In the genomic region with DNA sequence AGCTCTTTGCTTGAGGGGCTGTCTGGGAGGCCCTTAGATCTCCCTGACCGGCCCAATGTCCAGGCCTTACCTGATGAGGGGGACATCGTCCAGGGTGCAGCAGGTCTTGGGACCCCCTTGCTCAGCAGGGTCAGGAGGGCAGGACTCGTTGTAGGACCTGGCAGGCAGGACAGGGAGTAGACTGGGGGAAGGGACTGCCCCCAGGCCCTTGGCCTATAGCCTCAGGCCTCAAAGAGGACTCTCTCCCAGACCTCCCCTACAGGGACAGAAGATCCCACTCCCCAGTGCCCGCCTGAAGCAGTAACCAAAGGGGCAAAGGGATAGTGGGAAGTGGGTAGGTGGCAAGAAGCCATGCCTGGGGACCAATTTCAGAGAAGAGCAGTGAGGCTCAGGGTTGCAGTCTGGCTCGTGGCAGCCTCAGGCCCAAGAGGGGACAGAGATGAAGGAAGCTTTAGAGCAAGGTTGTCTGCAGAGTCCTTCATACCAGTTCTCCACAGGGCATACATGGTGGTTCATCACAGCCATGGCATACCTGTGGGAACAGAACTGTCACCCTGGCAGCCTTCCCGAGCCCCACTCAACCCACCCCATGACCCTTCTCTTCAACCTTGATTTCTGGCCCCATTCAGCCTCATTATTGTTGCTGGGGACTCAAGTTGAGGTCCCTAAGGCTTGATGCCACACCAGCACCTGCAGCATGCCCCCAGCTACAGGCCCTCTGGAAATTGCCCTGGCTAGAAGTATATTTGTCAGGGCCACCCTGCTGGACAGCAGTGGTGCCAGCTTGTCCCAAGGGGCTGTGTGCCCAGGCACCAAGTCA, we compare ENCODE assay signal across 8 cellular contexts. TPM values are rescaled to one million over a fixed set of nuclear protein-coding genes. Genes with fewer than 3 reads are reported as not detected.
DNase-seq lines count a peak whose midpoint lies in the region; ATAC-seq and TF ChIP-seq lines count a peak whose summit lies in the region.

No MANE protein-coding gene starts in this region.

- peak overlapping the region; percentile 87 for H3K4me3 Mint-ChIP-seq in Caco-2 (ENCODE audit: unreplicated experiment)

- no peaks in the 10 kb centered on the region for H4K20me1 ChIP-seq in fibroblast of lung (ENCODE audit: control insufficient read depth, extremely low read depth, insufficient read depth, low read length)

- H3K9me3 ChIP-seq in Caco-2 (no peaks in the 10 kb centered on the region), fibroblast of lung (ENCODE audit: control insufficient read depth, insufficient read depth, low read depth, low read length) (no peaks in the 10 kb centered on the region), trophoblast cell (ENCODE audit: insufficient read depth, low read depth, low read length) (peaks cover 3% of the 10 kb centered on the region)

- H2AK5ac ChIP-seq in trophoblast cell (ENCODE audit: low read length), result no peak overlapping the region

- peaks cover 8% of the 10 kb centered on the region for H3K79me1 ChIP-seq in trophoblast cell (ENCODE audit: low read length)

- H4K91ac ChIP-seq in trophoblast cell (ENCODE audit: low read depth, low read length), result no peak overlapping the region

- H3K9ac ChIP-seq in fibroblast of lung (ENCODE audit: insufficient read depth, low read length), result no peak overlapping the region
- no peak overlapping the region for H3K9ac ChIP-seq in trophoblast cell (ENCODE audit: low read length)

- H3K18ac ChIP-seq in trophoblast cell (ENCODE audit: low read length), result peak overlapping the region; percentile 87

- no peak overlapping the region for H3K27ac ChIP-seq in fibroblast of lung (ENCODE audit: insufficient read depth, low read length)
- H3K27ac ChIP-seq in trophoblast cell (ENCODE audit: low read depth, low read length), result no peak overlapping the region

- TSS peak; percentile 24 for BruUV-seq in Caco-2 (replicated peaks; lab: Mats Ljungman, UMichigan)

- TF ChIP-seq CTCF in Caco-2 (IDR thresholded peaks at IDR 0.05; ENCODE audit: insufficient read depth in 1 of 2, low read depth in 1 of 2, low read length in 1 of 2, severe bottlenecking in 1 of 2, unreplicated experiment in 1 of 2) (no peak), WI38 (IDR thresholded peaks at IDR 0.05; ENCODE audit: low read depth, low read length) (no peak), fibroblast of lung (conservative IDR thresholded peaks at IDR 0.05 in 1 of 2, IDR thresholded peaks at IDR 0.05 in 1 of 2; ENCODE audit: low read depth in 1 of 2, low read length in 2 of 2) (no peak)

- H3K14ac ChIP-seq in trophoblast cell (ENCODE audit: low read length), result no peak overlapping the region

- no peak overlapping the region for H4K12ac ChIP-seq in trophoblast cell (ENCODE audit: low read depth, low read length)

- H3K36me3 Mint-ChIP-seq in Caco-2 (ENCODE audit: insufficient read depth, unreplicated experiment), result peaks cover 39% of the 10 kb centered on the region

- H3K4me2 ChIP-seq in fibroblast of lung (ENCODE audit: extremely low read depth, insufficient read depth, low read length) (peak overlapping the region; percentile 64), trophoblast cell (ENCODE audit: low read length) (peak overlapping the region; percentile 92)

- H3K9me3 Mint-ChIP-seq in Caco-2 (ENCODE audit: unreplicated experiment), result no peaks in the 10 kb centered on the region

- no CpG with 5 or more reads among the region's 6 CpGs for WGBS in trophoblast cell (ENCODE audit: extremely low coverage, insufficient coverage, insufficient read length)

- H3K27me3 ChIP-seq in Caco-2 (replicated peaks; ENCODE audit: control insufficient read depth, insufficient read depth, low read length) (no peaks in the 10 kb centered on the region), fibroblast of lung (ENCODE audit: control insufficient read depth, insufficient read depth, low read length) (no peaks in the 10 kb centered on the region), trophoblast cell (ENCODE audit: insufficient read depth, low read length) (no peaks in the 10 kb centered on the region)

- H3K4me3 ChIP-seq in Caco-2 (ENCODE audit: low read depth, low read length) (peak overlapping the region; percentile 83), WI38 (ENCODE audit: low read depth, low read length) (peak overlapping the region; percentile 84), fibroblast of lung (replicated peaks in 1 of 4; ENCODE audit: control extremely low read depth in 1 of 4, insufficient read depth in 1 of 4, low read depth in 3 of 4, low read length in 4 of 4) (peak overlapping the region; percentile 73 to 97 (median 88)), trophoblast cell (ENCODE audit: low read depth, low read length) (no peak overlapping the region)

- H2AFZ ChIP-seq in fibroblast of lung (ENCODE audit: low read length) (no peak overlapping the region), trophoblast cell (ENCODE audit: insufficient read depth, low read length, poor library complexity) (no peak overlapping the region)

- no peaks in the 10 kb centered on the region for H3K27me3 Mint-ChIP-seq in Caco-2 (ENCODE audit: insufficient read depth, unreplicated experiment)

- H3K23ac ChIP-seq in trophoblast cell (ENCODE audit: low read length), result no peak overlapping the region

- H3K4me1 ChIP-seq in Caco-2 (peaks cover 17% of the 10 kb centered on the region; the same call in 1 of the 2 replicates), fibroblast of lung (ENCODE audit: control insufficient read depth, extremely low read depth, insufficient read depth, low read length) (peaks cover 24% of the 10 kb centered on the region), trophoblast cell (ENCODE audit: control insufficient read depth in 1 of 2, insufficient read depth in 2 of 2, low read length in 2 of 2) (peaks cover 7 to 28% of the 10 kb centered on the region in 2 experiments)

- no peak overlapping the region for H2BK5ac ChIP-seq in trophoblast cell (ENCODE audit: low read depth, low read length, poor library complexity)

- no peak overlapping the region for H3K4ac ChIP-seq in trophoblast cell (ENCODE audit: low read depth, low read length)

- H2BK12ac ChIP-seq in trophoblast cell (ENCODE audit: low read length), result no peak overlapping the region

- ATAC-seq in HG03095 (IDR thresholded peaks at IDR 0.05; ENCODE audit: unreplicated experiment), result no peak

- peak overlapping the region; percentile 64 for H3K27ac Mint-ChIP-seq in Caco-2 (ENCODE audit: unreplicated experiment)

- H3K36me3 ChIP-seq in Caco-2 (ENCODE audit: control insufficient read depth, insufficient read depth, low read length) (peaks cover 11% of the 10 kb centered on the region), fibroblast of lung (ENCODE audit: control insufficient read depth, insufficient read depth, low read length) (peaks cover 19% of the 10 kb centered on the region), trophoblast cell (ENCODE audit: control insufficient read depth in 1 of 2, insufficient read depth in 2 of 2, low read length in 2 of 2) (peaks cover 28 to 32% of the 10 kb centered on the region in 2 experiments)

- peaks cover 20% of the 10 kb centered on the region for H3K79me2 ChIP-seq in fibroblast of lung (ENCODE audit: control insufficient read depth, insufficient read depth, low read length)
- peaks cover 6% of the 10 kb centered on the region for H3K79me2 ChIP-seq in trophoblast cell (ENCODE audit: control insufficient read depth, insufficient read depth, low read length, poor library complexity)

- peaks cover 13% of the 10 kb centered on the region for H3K4me1 Mint-ChIP-seq in Caco-2 (ENCODE audit: low read depth, unreplicated experiment)

- CTCF ChIA-PET in Caco-2 (lab: Charles Lee), result no interaction called here

- H2BK120ac ChIP-seq in trophoblast cell (ENCODE audit: insufficient read depth, low read length, poor library complexity), result no peak overlapping the region

- POLR2A ChIA-PET in Caco-2 (lab: Charles Lee), result no interaction called here

- no peak overlapping the region for H4K8ac ChIP-seq in trophoblast cell (ENCODE audit: low read depth, low read length)

- intact Hi-C loops in Caco-2 (cut with micrococcal nuclease; ENCODE audit: unreplicated experiment), result no loop called here

- DNase-seq in Caco-2 (no peak), fibroblast of lung (ENCODE audit: low read depth in 2 of 2) (no peak), trophoblast cell (no peak), globus pallidus (ENCODE audit: low spot score) (no peak), NOMO-1 treated with dmso at 0.1 percent for 144 hours (lab: John Stamatoyannopoulos, UW; ENCODE audit: unreplicated experiment) (no peak)
- DNase-seq in activated CD8-positive, alpha-beta memory T cell treated with anti-CD3 and anti-CD28 coated beads, Interleukin-2, amount 50 U/mL, for 48 hours, result no peak

RNA-seq across cellular contexts. Expression of gene TMEM150A, which starts 1.3 kb away (rescaled TPM):
- 24.0 and 25.3 TPM in 2 replicates for total RNA-seq in Caco-2 (2022)
- total RNA-seq in fibroblast of lung, result 11.8 and 13.2 TPM in 2 replicates
- 11.4 and 15.5 TPM in 2 replicates for polyA plus RNA-seq in fibroblast of lung
- 14.8 and 19.3 TPM in 2 replicates for polyA plus RNA-seq in fibroblast of lung (2012)
- polyA minus RNA-seq in fibroblast of lung (ENCODE audit: low replicate concordance), result 36.1 and 67.5 TPM in 2 replicates
- polyA plus RNA-seq in trophoblast cell (2013), result 10.1 and 10.9 TPM in 2 replicates

RNA-seq across cellular contexts. Expression of gene RNF181, which starts 5.6 kb away (rescaled TPM):
- 113 and 123 TPM in 2 replicates for total RNA-seq in Caco-2 (2022)
- total RNA-seq in fibroblast of lung, result 187 and 247 TPM in 2 replicates
- 276 and 289 TPM in 2 replicates for polyA plus RNA-seq in fibroblast of lung
- polyA plus RNA-seq in fibroblast of lung (2012), result 299 and 322 TPM in 2 replicates
- polyA minus RNA-seq in fibroblast of lung (ENCODE audit: low replicate concordance), result 307 and 355 TPM in 2 replicates
- 201 and 212 TPM in 2 replicates for polyA plus RNA-seq in trophoblast cell (2013)

RNA-seq across cellular contexts. Expression of gene C2orf68, which starts 10.7 kb away (rescaled TPM):
- total RNA-seq in Caco-2 (2022) (49.0 and 54.5 TPM in 2 replicates), fibroblast of lung (16.9 and 26.1 TPM in 2 replicates)
- polyA plus RNA-seq in fibroblast of lung, result 11.0 and 15.4 TPM in 2 replicates
- 17.2 and 21.7 TPM in 2 replicates for polyA plus RNA-seq in fibroblast of lung (2012)
- polyA minus RNA-seq in fibroblast of lung (ENCODE audit: low replicate concordance), result 20.2 and 28.7 TPM in 2 replicates
- polyA plus RNA-seq in trophoblast cell (2013), result 35.7 and 37.4 TPM in 2 replicates

RNA-seq across cellular contexts. Expression of gene USP39, which starts 14.8 kb away (rescaled TPM):
- total RNA-seq in Caco-2 (2022) (82.1 and 83.5 TPM in 2 replicates), fibroblast of lung (34.9 and 41.1 TPM in 2 replicates)
- 53.5 and 63.5 TPM in 2 replicates for polyA plus RNA-seq in fibroblast of lung
- 39.8 and 51.6 TPM in 2 replicates for polyA plus RNA-seq in fibroblast of lung (2012)
- 36.6 and 40.1 TPM in 2 replicates for polyA minus RNA-seq in fibroblast of lung (ENCODE audit: low replicate concordance)
- 49.1 and 49.7 TPM in 2 replicates for polyA plus RNA-seq in trophoblast cell (2013)

RNA-seq across cellular contexts. Expression of gene VAMP5, which starts 16.9 kb away (rescaled TPM):
- 11.0 and 15.1 TPM in 2 replicates for total RNA-seq in Caco-2 (2022)
- total RNA-seq in fibroblast of lung, result 45.5 and 69.5 TPM in 2 replicates
- 190 and 212 TPM in 2 replicates for polyA plus RNA-seq in fibroblast of lung
- polyA plus RNA-seq in fibroblast of lung (2012), result 225 and 294 TPM in 2 replicates
- polyA minus RNA-seq in fibroblast of lung (ENCODE audit: low replicate concordance), result 129 and 239 TPM in 2 replicates
- polyA plus RNA-seq in trophoblast cell (2013), result 9.0 and 9.3 TPM in 2 replicates
